Comparison of ENCODE assay signal across 26 cellular contexts in genomic region chr17:74610108-74610507, GRCh38. TPM values are rescaled to one million over a fixed set of nuclear protein-coding genes. Genes with fewer than 3 reads are reported as not detected.
DNase-seq lines count a peak whose midpoint lies in the region; ATAC-seq lines count a peak whose summit lies in the region.
"Had no signal": no experiment of that assay in that cellular context is flagged by ENCODE, and none has a peak within 500 bp of the region (broad histone marks: within the 10 kb centered on the region; RNA-seq: fewer than 3 reads in every experiment).

No MANE protein-coding gene starts in this region.

- no peak for ATAC-seq in HG03469 (IDR thresholded peaks at IDR 0.05; ENCODE audit: unreplicated experiment)
- no peak for ATAC-seq in HG03442 (IDR thresholded peaks at IDR 0.05; ENCODE audit: unreplicated experiment)
- ATAC-seq: activated T-helper 17 cell treated with anti-CD3 and anti-CD28 coated beads, Interleukin-2, amount 50 U/mL, for 72 hours; foreskin keratinocyte; stimulated activated naive B cell treated with anti-CD40 and anti-IgM and Interleukin-4, amounts not matched to agents 10 μg/mL and 1 μg/mL and 100 μg/mL, for 72 hours had no signal

- peak; percentile 45 for DNase-seq in ELF-1 (ENCODE audit: low read depth, low spot score)
- peak; percentile 21 for DNase-seq in HT-29 (ENCODE audit: low spot score)
- DNase-seq in SW480 (ENCODE audit: low spot score), result peak; percentile 24
- peak; percentile 81 for DNase-seq in left kidney (ENCODE audit: low read depth, low spot score)
- DNase-seq in DMS79 (lab: John Stamatoyannopoulos, UW), result no peak
- DNase-seq: activated CD4-positive, alpha-beta T cell treated with anti-CD3 and anti-CD28 coated beads, Interleukin-2, amount 50 U/mL, for 1 hour; activated CD8-positive, alpha-beta memory T cell treated with anti-CD3 and anti-CD28 coated beads, Interleukin-2, amount 50 U/mL, for 4 hours; CD4-positive, alpha-beta memory T cell; DMS153; effector CD4-positive, alpha-beta T cell; erythroblast; foreskin keratinocyte; GF-D8; hippocampal formation; islet precursor cell; SIG-M5; stimulated activated CD4-positive, alpha-beta T cell treated with anti-CD3 and anti-CD28 coated beads, Interleukin-2, amount 100 ng/mL, for 24 hours; stimulated activated naive B cell treated with anti-CD40 and anti-IgM and Interleukin-4, amounts not matched to agents 10 μg/mL and 1 μg/mL and 100 μg/mL, for 72 hours; T-helper 1 cell had no signal

RNA-seq across cellular contexts. Expression of gene CD300E, which starts 13.4 kb away (rescaled TPM):
- total RNA-seq in HT-29 (2014; rRNA removed; shearing (Covaris generic)), result not detected in 2 replicates
- total RNA-seq: activated T-helper 17 cell treated with anti-CD3 and anti-CD28 coated beads, Interleukin-2, amount 50 U/mL, for 72 hours; CD4-positive, alpha-beta memory T cell; cerebellum; foreskin keratinocyte had no signal

RNA-seq across cellular contexts. Expression of gene CD300LD, which starts 18.0 kb away (rescaled TPM):
- total RNA-seq in HT-29 (2014; rRNA removed; shearing (Covaris generic)), result not detected in 2 replicates
- total RNA-seq: activated T-helper 17 cell treated with anti-CD3 and anti-CD28 coated beads, Interleukin-2, amount 50 U/mL, for 72 hours; CD4-positive, alpha-beta memory T cell; cerebellum; foreskin keratinocyte; prostate gland; temporal lobe; vagina had no signal

RNA-seq across cellular contexts. Expression of gene CD300H, which starts 42.8 kb away (rescaled TPM):
- not detected in 2 replicates for total RNA-seq in HT-29 (2014; rRNA removed; shearing (Covaris generic))
- total RNA-seq: activated T-helper 17 cell treated with anti-CD3 and anti-CD28 coated beads, Interleukin-2, amount 50 U/mL, for 72 hours; CD4-positive, alpha-beta memory T cell; cerebellum; foreskin keratinocyte; prostate gland; temporal lobe; vagina had no signal
